1 cellular context compared by ENCODE assay signal in genomic region chr19:46860846-46861690, GRCh38.
A peak's percentile ranks its signal among the peaks of the same experiment; 100 is the strongest.
TF ChIP-seq lines count a peak whose summit lies in the region.

TSS of gene ARHGAP35 (plus strand) at chr19:46860997. CDS start at chr19:46918676, 57,679 bp downstream.

TF ChIP-seq in H1, 55 proteins besides CTCF, POLR2A, EP300 and RAD21 (continued from another document):
- TF ChIP-seq, protein P1, sequence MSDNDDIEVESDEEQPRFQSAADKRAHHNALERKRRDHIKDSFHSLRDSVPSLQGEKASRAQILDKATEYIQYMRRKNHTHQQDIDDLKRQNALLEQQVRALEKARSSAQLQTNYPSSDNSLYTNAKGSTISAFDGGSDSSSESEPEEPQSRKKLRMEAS (IDR thresholded peaks at IDR 0.05) = peak; percentile 43; the same call in 1 of the 2 replicates
- no peak for TF ChIP-seq RXRA (IDR thresholded peaks at IDR 0.05; ENCODE audit: insufficient read depth, low read depth, low read length)
